Comparison of ENCODE assay signal across 8 cellular contexts in genomic region chr11:128474036-128474874, GRCh38.
A peak's percentile ranks its signal among the peaks of the same experiment; 100 is the strongest.
DNase-seq lines count a peak whose midpoint lies in the region; ATAC-seq and TF ChIP-seq lines count a peak whose summit lies in the region.

No MANE protein-coding gene starts in this region.

- peaks cover 100% of the 10 kb centered on the region for H3K79me2 ChIP-seq in GM23248 (ENCODE audit: insufficient read depth)

- H3K36me3 ChIP-seq in GM23248 (ENCODE audit: low read depth) (peaks cover 74% of the 10 kb centered on the region), sigmoid colon (peaks cover 0 to 34% (median 0%) of the 10 kb centered on the region in 4 donors)

- no peaks in the 10 kb centered on the region for H3K9me3 Mint-ChIP-seq in T-cell

- peak overlapping the region; percentile 40 for H3K9ac ChIP-seq in GM23248

- H3K4me1 ChIP-seq in GM23248 (ENCODE audit: insufficient read depth) = peaks cover 64% of the 10 kb centered on the region
- peaks cover 0 to 32% (median 24%) of the 10 kb centered on the region in 4 donors for H3K4me1 ChIP-seq in sigmoid colon

- H3K4me3 ChIP-seq in GM23248 = no peak overlapping the region
- no peak overlapping the region for H3K4me3 ChIP-seq in sigmoid colon

- TF ChIP-seq CTCF in sigmoid colon (IDR thresholded peaks at IDR 0.05) = no peak

- H3K27me3 ChIP-seq in GM23248 (replicated peaks; ENCODE audit: insufficient read depth) = no peaks in the 10 kb centered on the region
- no peaks in the 10 kb centered on the region for H3K27me3 ChIP-seq in sigmoid colon

- H3K9me3 ChIP-seq in GM23248 (ENCODE audit: low read depth) (no peaks in the 10 kb centered on the region), sigmoid colon (no peaks in the 10 kb centered on the region)

- intact Hi-C loops in Right ventricle myocardium superior (cut with DNase I) = loop anchor here (10.0 kb wide), 1 partner anchor 151 kb away; no protein-coding TSS in a partner anchor
- intact Hi-C loops in sigmoid colon (cut with DNase I) = no loop called here

- no peaks in the 10 kb centered on the region for H4K20me1 ChIP-seq in GM23248 (ENCODE audit: insufficient read depth)

- H3F3A ChIP-seq in GM23248 (ENCODE audit: insufficient read depth) = peaks cover 76% of the 10 kb centered on the region

- peaks cover 98 to 100% (median 99%) of the 10 kb centered on the region in 3 donors for H3K4me1 Mint-ChIP-seq in T-cell

- H3K27me3 Mint-ChIP-seq in T-cell = no peaks in the 10 kb centered on the region

- ATAC-seq in T-cell (replicated peaks in 1 of 4) = no peak
- ATAC-seq in Right ventricle myocardium superior (ENCODE audit: poor library complexity) = peak; percentile 19
- ATAC-seq in GM18868 (IDR thresholded peaks at IDR 0.05; ENCODE audit: unreplicated experiment) = no peak
- no peak for ATAC-seq in HG03520 (IDR thresholded peaks at IDR 0.05; ENCODE audit: unreplicated experiment)

- 18 to 27% methylated on average over 8 of the region's 8 CpGs for WGBS in GM23248 (ENCODE audit: low coverage in 1 of 2, low lambda C conversion rate in 2 of 2, missing lambda C conversion rate in 2 of 2), 2 experiments
- WGBS in sigmoid colon, 2 donors = 59 to 74% methylated on average over 8 of the region's 8 CpGs

- POLR2A ChIA-PET in T-cell (lab: Charles Lee) = interaction anchor here (0.7 to 1.1 kb wide), 6 partner anchors 9 to 184 kb away, joined by 3 to 5 read pairs (median 3); no protein-coding TSS in a partner anchor

- H3K36me3 Mint-ChIP-seq in T-cell = peaks cover 87% of the 10 kb centered on the region

- peak overlapping the region; percentile 45 for H3K4me2 ChIP-seq in GM23248 (ENCODE audit: unreplicated experiment)

- in situ Hi-C loops in GM23248 (cut with MboI) = no loop called here

- no peak for TF ChIP-seq POLR2A in sigmoid colon (IDR thresholded peaks at IDR 0.05)

- H3K27ac ChIP-seq in GM23248 (peak overlapping the region; percentile 67), sigmoid colon (peak overlapping the region; percentile 36 to 60 (median 46))

- no peak overlapping the region for H2AFZ ChIP-seq in GM23248

- H3K27ac Mint-ChIP-seq in T-cell = peak overlapping the region; percentile 93 to 98

- peak; percentile 46 for DNase-seq in GM23248
- no peak for DNase-seq in T-cell
- peak; percentile 39 for DNase-seq in Right ventricle myocardium superior
- DNase-seq in sigmoid colon = no peak
- no peak for DNase-seq in C1 segment of cervical spinal cord (lab: John Stamatoyannopoulos, UW)
- DNase-seq in NCI-H2107 treated with DMSO at 0.1 percent for 48 hours (lab: John Stamatoyannopoulos, UW; ENCODE audit: unreplicated experiment) = no peak

- no peaks in the 10 kb centered on the region for H3K9me2 ChIP-seq in GM23248 (ENCODE audit: insufficient read depth)

- no peak for TF ChIP-seq EP300 in sigmoid colon (IDR thresholded peaks at IDR 0.05)

- H3K4me3 Mint-ChIP-seq in T-cell = peak overlapping the region; percentile 62 to 99 (median 66)

- CTCF ChIA-PET in T-cell (lab: Charles Lee) = interaction anchor here (0.6 to 2.1 kb wide), 8 partner anchors 8 to 361 kb away, joined by 3 to 5 read pairs (median 4); no protein-coding TSS in a partner anchor

Comparison
In these comparisons a context has a peak if more than half of its experiments do, and no peak if none do; other contexts are left out.
1. DNase-seq: peak in GM23248 (single experiment) and Right ventricle myocardium superior (single experiment); none in T-cell (0 of 34), sigmoid colon (single experiment), C1 segment of cervical spinal cord (0 of 14) and NCI-H2107 treated with DMSO at 0.1 percent for 48 hours (single experiment).